10 cellular contexts compared by ENCODE assay signal in the genomic region with DNA sequence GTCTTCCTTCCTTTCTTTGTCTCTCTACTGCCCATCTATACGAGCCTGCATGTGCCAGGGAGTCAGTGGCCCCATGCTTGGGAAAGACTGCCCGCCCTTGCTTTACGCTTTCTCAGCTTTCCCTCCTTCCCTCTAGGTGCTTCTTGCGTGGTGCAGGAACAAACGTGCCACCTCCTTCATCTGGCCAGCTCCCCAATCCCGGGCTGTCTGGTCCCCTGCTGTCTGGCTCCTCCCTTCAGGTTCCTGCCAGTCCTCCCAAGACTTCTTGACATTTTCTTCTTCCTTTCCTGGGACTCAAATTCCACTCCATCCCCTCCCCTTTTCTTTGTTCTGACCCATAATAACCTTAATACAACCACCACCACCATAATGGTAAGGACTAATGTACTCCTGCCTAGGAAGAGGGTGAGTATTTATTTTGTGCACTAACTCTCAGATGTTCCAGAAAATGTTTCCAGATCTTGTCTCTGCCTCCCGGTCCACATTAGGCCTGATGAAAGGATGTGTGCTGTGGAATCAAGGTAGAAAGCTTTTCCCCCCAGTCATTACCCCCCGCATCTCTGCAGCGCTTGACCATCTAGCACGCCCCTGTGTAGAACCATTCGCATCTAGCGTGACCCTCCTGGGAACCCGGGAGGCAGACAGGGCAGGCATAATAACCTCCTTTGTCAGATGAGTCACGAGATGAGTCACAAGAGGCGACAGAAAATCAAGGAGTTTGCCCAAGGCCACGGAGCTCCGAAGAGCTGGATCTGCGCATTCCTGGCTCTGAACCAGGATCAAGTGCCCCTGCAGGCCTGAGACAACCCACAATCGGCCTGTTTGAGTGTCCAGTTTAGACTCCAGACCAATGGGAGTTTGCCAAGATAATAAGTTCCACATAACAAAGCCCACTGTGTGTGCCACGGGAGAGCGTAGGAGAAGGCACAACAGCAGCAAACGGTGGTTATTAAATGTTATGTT.
DNase-seq lines count a peak whose midpoint lies in the region; ATAC-seq, FAIRE-seq and TF ChIP-seq lines count a peak whose summit lies in the region.
"Had no signal": no experiment of that assay in that cellular context is flagged by ENCODE, and none has a peak within 500 bp of the region (broad histone marks: within the 10 kb centered on the region; RNA-seq: fewer than 3 reads in every experiment).

No MANE protein-coding gene starts in this region.

- H3K9ac ChIP-seq in astrocyte (ENCODE audit: low read length): no peak overlapping the region

- peak overlapping the region; percentile 29 for H2AFZ ChIP-seq in astrocyte (ENCODE audit: low read depth, low read length)

- no peak for TF ChIP-seq POLR2A in GM12892 (IDR thresholded peaks at IDR 0.05; ENCODE audit: low read depth, low read length)

- H3K27ac ChIP-seq in astrocyte (ENCODE audit: low read depth, low read length): peak overlapping the region; percentile 49

- peaks cover 19% of the 10 kb centered on the region for H3K4me1 ChIP-seq in astrocyte (ENCODE audit: insufficient read depth, low read length)

- no peaks in the 10 kb centered on the region for H4K20me1 ChIP-seq in astrocyte (ENCODE audit: insufficient read depth, low read length)

- H3K27ac Mint-ChIP-seq in astrocyte (ENCODE audit: unreplicated experiment): peak overlapping the region; percentile 42
- no peak overlapping the region for H3K27ac Mint-ChIP-seq in activated T-helper 1 cell treated with anti-CD3 and anti-CD28 coated beads, Interleukin-12 subunit alpha, Interleukin-12 subunit beta, Interleukin-2, Interleukin-4 antibody, amounts not matched to agents 30 ng/mL and 10 ng/mL and 1 ng/mL, durations not matched to agents 14 hours and 24 hours and 36 hours

- DNase-seq in 8988T: peak; percentile 72
- DNase-seq in HS-27A (ENCODE audit: low read depth): peak; percentile 84
- DNase-seq in astrocyte (ENCODE audit: low read depth): peak; percentile 88
- peak; percentile 39 for DNase-seq in kidney glomerular epithelial cell (lab: John Stamatoyannopoulos, UW)
- DNase-seq in DMS114 treated with DMSO at 0.1 percent for 48 hours (lab: John Stamatoyannopoulos, UW; ENCODE audit: unreplicated experiment): no peak
- no peak for DNase-seq in GM12892 (ENCODE audit: insufficient read length)
- no peak for DNase-seq in activated T-helper 1 cell treated with anti-CD3 and anti-CD28 coated beads, Interleukin-12 subunit alpha, Interleukin-12 subunit beta, Interleukin-2, Interleukin-4 antibody, amounts not matched to agents 30 ng/mL and 10 ng/mL and 1 ng/mL, durations not matched to agents 14 hours and 24 hours and 36 hours (ENCODE audit: low spot score)
- DNase-seq: NCI-H526 treated with DMSO at 0.1 percent for 48 hours had no signal

- no peak for ATAC-seq in HG02610 (IDR thresholded peaks at IDR 0.05; ENCODE audit: unreplicated experiment)

- H3K27me3 Mint-ChIP-seq in astrocyte (ENCODE audit: low read depth, unreplicated experiment): peaks cover 19% of the 10 kb centered on the region
- peaks cover 4% of the 10 kb centered on the region for H3K27me3 Mint-ChIP-seq in activated T-helper 1 cell treated with anti-CD3 and anti-CD28 coated beads, Interleukin-12 subunit alpha, Interleukin-12 subunit beta, Interleukin-2, Interleukin-4 antibody, amounts not matched to agents 30 ng/mL and 10 ng/mL and 1 ng/mL, durations not matched to agents 14 hours and 24 hours and 36 hours (ENCODE audit: insufficient read depth)

- H3K4me3 Mint-ChIP-seq in astrocyte (ENCODE audit: unreplicated experiment): no peak overlapping the region
- no peak overlapping the region for H3K4me3 Mint-ChIP-seq in activated T-helper 1 cell treated with anti-CD3 and anti-CD28 coated beads, Interleukin-12 subunit alpha, Interleukin-12 subunit beta, Interleukin-2, Interleukin-4 antibody, amounts not matched to agents 30 ng/mL and 10 ng/mL and 1 ng/mL, durations not matched to agents 14 hours and 24 hours and 36 hours

- peak; percentile 77 for FAIRE-seq in astrocyte (lab: Jason Lieb, UNC)
- no peak for FAIRE-seq in GM12892 (lab: Jason Lieb, UNC)
- FAIRE-seq: G401.6 had no signal

- H3K27me3 ChIP-seq in astrocyte (ENCODE audit: insufficient read depth, low read length): no peaks in the 10 kb centered on the region

- intact Hi-C loops in activated T-helper 1 cell treated with anti-CD3 and anti-CD28 coated beads, Interleukin-12 subunit alpha, Interleukin-12 subunit beta, Interleukin-2, Interleukin-4 antibody, amounts not matched to agents 30 ng/mL and 10 ng/mL and 1 ng/mL, durations not matched to agents 14 hours and 24 hours and 36 hours (cut with micrococcal nuclease): loop anchor here (5.0 kb wide), 1 partner anchor 97 kb away; a partner anchor contains a TSS

- H3K4me1 Mint-ChIP-seq in astrocyte (ENCODE audit: low read depth, unreplicated experiment): peaks cover 34% of the 10 kb centered on the region
- peaks cover 25% of the 10 kb centered on the region for H3K4me1 Mint-ChIP-seq in activated T-helper 1 cell treated with anti-CD3 and anti-CD28 coated beads, Interleukin-12 subunit alpha, Interleukin-12 subunit beta, Interleukin-2, Interleukin-4 antibody, amounts not matched to agents 30 ng/mL and 10 ng/mL and 1 ng/mL, durations not matched to agents 14 hours and 24 hours and 36 hours (ENCODE audit: low read depth)

- H3K4me3 ChIP-seq in astrocyte (ENCODE audit: insufficient read depth, low read depth, low read length): no peak overlapping the region

- no peaks in the 10 kb centered on the region for H3K9me3 ChIP-seq in astrocyte (ENCODE audit: insufficient read depth, low read depth, low read length)

- no peaks in the 10 kb centered on the region for H3K79me2 ChIP-seq in astrocyte (ENCODE audit: insufficient read depth, low read length)

- H3K4me2 ChIP-seq in astrocyte (ENCODE audit: low read length): peak overlapping the region; percentile 69

- no peaks in the 10 kb centered on the region for H3K36me3 Mint-ChIP-seq in astrocyte (ENCODE audit: low read depth, unreplicated experiment)
- no peaks in the 10 kb centered on the region for H3K36me3 Mint-ChIP-seq in activated T-helper 1 cell treated with anti-CD3 and anti-CD28 coated beads, Interleukin-12 subunit alpha, Interleukin-12 subunit beta, Interleukin-2, Interleukin-4 antibody, amounts not matched to agents 30 ng/mL and 10 ng/mL and 1 ng/mL, durations not matched to agents 14 hours and 24 hours and 36 hours (ENCODE audit: low read depth)

- no peaks in the 10 kb centered on the region for H3K36me3 ChIP-seq in astrocyte (ENCODE audit: insufficient read depth, low read length)

- no peak for TF ChIP-seq CTCF in astrocyte (IDR thresholded peaks at IDR 0.05; ENCODE audit: insufficient read depth, low read depth, low read length)

- H3K9me3 Mint-ChIP-seq in astrocyte (ENCODE audit: unreplicated experiment): peaks cover 6% of the 10 kb centered on the region
- no peaks in the 10 kb centered on the region for H3K9me3 Mint-ChIP-seq in activated T-helper 1 cell treated with anti-CD3 and anti-CD28 coated beads, Interleukin-12 subunit alpha, Interleukin-12 subunit beta, Interleukin-2, Interleukin-4 antibody, amounts not matched to agents 30 ng/mL and 10 ng/mL and 1 ng/mL, durations not matched to agents 14 hours and 24 hours and 36 hours

Comparison
In these comparisons a context has a peak if more than half of its experiments do, and no peak if none do; other contexts are left out.
1. DNase-seq: peak in 8988T (single experiment), HS-27A (single experiment), astrocyte (single experiment) and kidney glomerular epithelial cell (single experiment); none in DMS114 treated with DMSO at 0.1 percent for 48 hours (single experiment), GM12892 (single experiment) and activated T-helper 1 cell treated with anti-CD3 and anti-CD28 coated beads, Interleukin-12 subunit alpha, Interleukin-12 subunit beta, Interleukin-2, Interleukin-4 antibody, amounts not matched to agents 30 ng/mL and 10 ng/mL and 1 ng/mL, durations not matched to agents 14 hours and 24 hours and 36 hours (single experiment).